Comparison of ENCODE assay signal across 21 cellular contexts in the genomic region with DNA sequence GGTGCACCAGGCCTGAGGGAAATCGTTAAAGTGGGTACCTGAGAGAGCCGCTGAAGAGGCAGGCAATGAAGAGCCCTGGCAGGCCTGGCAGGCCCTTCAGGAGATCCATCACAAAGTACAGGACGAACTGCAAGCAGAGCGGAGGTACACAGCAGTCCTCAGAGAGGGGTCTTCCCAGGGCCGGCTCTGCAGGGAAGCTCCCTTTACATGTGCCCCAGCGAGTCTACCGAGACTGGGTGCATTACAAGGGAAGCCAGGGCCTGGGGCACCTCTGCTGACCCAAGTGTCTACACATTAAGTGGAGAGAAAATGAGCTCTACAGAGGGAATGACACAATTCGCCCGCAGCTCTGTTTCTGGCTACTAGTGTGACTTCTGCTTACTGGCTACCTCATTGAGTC. TPM values are rescaled to one million over a fixed set of nuclear protein-coding genes. Genes with fewer than 3 reads are reported as not detected.
DNase-seq lines count a peak whose midpoint lies in the region; ATAC-seq and TF ChIP-seq lines count a peak whose summit lies in the region.
"Had no signal": no experiment of that assay in that cellular context is flagged by ENCODE, and none has a peak within 500 bp of the region (broad histone marks: within the 10 kb centered on the region; RNA-seq: fewer than 3 reads in every experiment).

No MANE protein-coding gene starts in this region.

- H4K20me1 ChIP-seq in osteoblast (ENCODE audit: insufficient read depth, low read length) (no peaks in the 10 kb centered on the region), GM23338 (replicated peaks; ENCODE audit: insufficient read depth) (peaks cover 5% of the 10 kb centered on the region), smooth muscle cell (ENCODE audit: low read depth) (no peaks in the 10 kb centered on the region)

- H3F3A ChIP-seq in GM23338 (replicated peaks; ENCODE audit: low read depth) = no peaks in the 10 kb centered on the region
- no peaks in the 10 kb centered on the region for H3F3A ChIP-seq in smooth muscle cell (ENCODE audit: low read depth)

- no peak for TF ChIP-seq CTCF in A673 (conservative IDR thresholded peaks at IDR 0.05; ENCODE audit: low read depth, low read length)
- TF ChIP-seq CTCF in coronary artery (IDR thresholded peaks at IDR 0.05) = no peak
- TF ChIP-seq CTCF in osteoblast (IDR thresholded peaks at IDR 0.05; ENCODE audit: extremely low read depth, low read depth, low read length) = no peak
- TF ChIP-seq CTCF in GM23338 (conservative IDR thresholded peaks at IDR 0.05; ENCODE audit: low read depth in 2 of 2) = no peak
- TF ChIP-seq CTCF in smooth muscle cell (IDR thresholded peaks at IDR 0.05; ENCODE audit: borderline replicate concordance, insufficient read depth, poor library complexity, severe bottlenecking) = no peak

- H3K27ac Mint-ChIP-seq in T-helper 1 cell treated with Interleukin-12 subunit alpha and Interleukin-12 subunit beta and Interleukin-4 antibody, amounts not matched to agents 30 μg/mL and 1 μg/mL, for 36 hours = peak overlapping the region; percentile 19
- no peak overlapping the region for H3K27ac Mint-ChIP-seq in GM23338

- H2AFZ ChIP-seq in osteoblast (ENCODE audit: low read length) (no peak overlapping the region), GM23338 (no peak overlapping the region), smooth muscle cell (ENCODE audit: low read depth) (no peak overlapping the region)

- no TSS peak for BruUV-seq in A673 (replicated peaks; lab: Mats Ljungman, UMichigan)

- DNase-seq in T-helper 1 cell (no peak), A673 (ENCODE audit: low spot score) (no peak), coronary artery (ENCODE audit: low spot score) (peak; percentile 57), osteoblast (ENCODE audit: insufficient read length, low spot score, missing footprints) (peak; percentile 22), GM23338 (ENCODE audit: low spot score) (no peak), smooth muscle cell (lab: John Stamatoyannopoulos, UW; ENCODE audit: unreplicated experiment) (no peak)
- DNase-seq: CD4-positive, alpha-beta memory T cell; DMS153; DMS79; GDM1 had no signal

- no peak for ATAC-seq in GM23338

- H3K9me3 Mint-ChIP-seq in T-helper 1 cell treated with Interleukin-12 subunit alpha and Interleukin-12 subunit beta and Interleukin-4 antibody, amounts not matched to agents 30 μg/mL and 1 μg/mL, for 36 hours = no peaks in the 10 kb centered on the region
- no peaks in the 10 kb centered on the region for H3K9me3 Mint-ChIP-seq in GM23338
- H3K9me3 Mint-ChIP-seq: CD14-positive monocyte; CD4-positive, alpha-beta memory T cell; IgD-negative memory B cell had no signal

- intact Hi-C loops in A673 (cut with micrococcal nuclease; ENCODE audit: unreplicated experiment) = no loop called here

- H3K27ac ChIP-seq in A673 (ENCODE audit: low read depth, low read length, poor library complexity, severe bottlenecking) = peak overlapping the region; percentile 44
- no peak overlapping the region for H3K27ac ChIP-seq in coronary artery
- no peak overlapping the region for H3K27ac ChIP-seq in osteoblast (ENCODE audit: low read depth, low read length)
- H3K27ac ChIP-seq in GM23338 (ENCODE audit: low read depth) = no peak overlapping the region
- H3K27ac ChIP-seq in smooth muscle cell (ENCODE audit: low read depth) = no peak overlapping the region
- H3K27ac ChIP-seq: 22Rv1, A549, BLaER1, HL-60 had no signal

- no peaks in the 10 kb centered on the region for H3K9me2 ChIP-seq in GM23338 (ENCODE audit: insufficient read depth)

- CTCF ChIA-PET in A673 (lab: Charles Lee) = no interaction called here

- H3K4me3 ChIP-seq in A673 (ENCODE audit: low read depth, low read length, poor library complexity, severe bottlenecking) = no peak overlapping the region
- H3K4me3 ChIP-seq in coronary artery = no peak overlapping the region
- no peak overlapping the region for H3K4me3 ChIP-seq in osteoblast (ENCODE audit: insufficient read depth, low read length)
- H3K4me3 ChIP-seq in GM23338 = no peak overlapping the region
- H3K4me3 ChIP-seq in smooth muscle cell = no peak overlapping the region
- H3K4me3 ChIP-seq: A549, BLaER1, HAP-1 had no signal

- H3K36me3 Mint-ChIP-seq in T-helper 1 cell treated with Interleukin-12 subunit alpha and Interleukin-12 subunit beta and Interleukin-4 antibody, amounts not matched to agents 30 μg/mL and 1 μg/mL, for 36 hours (ENCODE audit: low read depth) = peaks cover 25% of the 10 kb centered on the region
- H3K36me3 Mint-ChIP-seq in GM23338 (ENCODE audit: low read depth) = peaks cover 90% of the 10 kb centered on the region

- H3K27me3 ChIP-seq in A673 (replicated peaks; ENCODE audit: insufficient read depth, low read depth, low read length, poor library complexity) (no peaks in the 10 kb centered on the region), osteoblast (ENCODE audit: insufficient read depth, low read length) (no peaks in the 10 kb centered on the region), GM23338 (ENCODE audit: insufficient read depth) (no peaks in the 10 kb centered on the region), smooth muscle cell (ENCODE audit: low read depth) (no peaks in the 10 kb centered on the region)
- H3K27me3 ChIP-seq: BLaER1 had no signal

- H3K9ac ChIP-seq in smooth muscle cell (ENCODE audit: low read depth) = no peak overlapping the region
- H3K9ac ChIP-seq: BLaER1 had no signal

- 93% methylated on average over 9 of the region's 9 CpGs for WGBS in smooth muscle cell (ENCODE audit: low lambda C conversion rate)

- H3K36me3 ChIP-seq in A673 (ENCODE audit: insufficient read depth, low read length, poor library complexity, severe bottlenecking) (peaks cover 97% of the 10 kb centered on the region), osteoblast (ENCODE audit: insufficient read depth, low read length) (peaks cover 34% of the 10 kb centered on the region), GM23338 (ENCODE audit: insufficient read depth) (peaks cover 42% of the 10 kb centered on the region), smooth muscle cell (ENCODE audit: low read depth) (no peaks in the 10 kb centered on the region)

- POLR2A ChIA-PET in A673 (lab: Charles Lee; ENCODE audit: low non-redundant PET) = interaction anchor here (1.1 kb wide), 1 partner anchor 9 kb away, joined by 4 read pairs; a partner anchor contains a TSS

- H3K4me1 Mint-ChIP-seq in T-helper 1 cell treated with Interleukin-12 subunit alpha and Interleukin-12 subunit beta and Interleukin-4 antibody, amounts not matched to agents 30 μg/mL and 1 μg/mL, for 36 hours (ENCODE audit: low read depth) = peaks cover 14% of the 10 kb centered on the region
- peaks cover 4% of the 10 kb centered on the region; the same call in 1 of the 3 replicates for H3K4me1 Mint-ChIP-seq in GM23338
- H3K4me1 Mint-ChIP-seq: CD14-positive monocyte had no signal

- H3K27me3 Mint-ChIP-seq in T-helper 1 cell treated with Interleukin-12 subunit alpha and Interleukin-12 subunit beta and Interleukin-4 antibody, amounts not matched to agents 30 μg/mL and 1 μg/mL, for 36 hours (ENCODE audit: low read depth) = no peaks in the 10 kb centered on the region
- peaks cover 5% of the 10 kb centered on the region for H3K27me3 Mint-ChIP-seq in GM23338 (ENCODE audit: insufficient read depth, low read depth, poor library complexity)
- H3K27me3 Mint-ChIP-seq: CD4-positive, alpha-beta memory T cell; IgD-negative memory B cell had no signal

- H3K4me2 ChIP-seq in osteoblast (ENCODE audit: insufficient read depth, low read length) (no peak overlapping the region), GM23338 (no peak overlapping the region), smooth muscle cell (no peak overlapping the region)
- H3K4me2 ChIP-seq: A549, BLaER1 had no signal

- H3K9me3 ChIP-seq in A673 (ENCODE audit: low read depth, low read length, poor library complexity, severe bottlenecking) = no peaks in the 10 kb centered on the region
- no peaks in the 10 kb centered on the region for H3K9me3 ChIP-seq in osteoblast (ENCODE audit: low read depth, low read length)
- H3K9me3 ChIP-seq in smooth muscle cell (replicated peaks; ENCODE audit: low read depth) = no peaks in the 10 kb centered on the region
- H3K9me3 ChIP-seq: A549, BLaER1, HAP-1 had no signal

- peaks cover 29% of the 10 kb centered on the region for H3K4me1 ChIP-seq in A673 (ENCODE audit: insufficient read depth, low read length, poor library complexity, severe bottlenecking)
- H3K4me1 ChIP-seq in osteoblast (ENCODE audit: insufficient read depth, low read length) = no peaks in the 10 kb centered on the region
- no peaks in the 10 kb centered on the region for H3K4me1 ChIP-seq in GM23338 (ENCODE audit: insufficient read depth)
- H3K4me1 ChIP-seq in smooth muscle cell (ENCODE audit: low read depth) = peaks cover 2% of the 10 kb centered on the region
- H3K4me1 ChIP-seq: A549, HAP-1 had no signal

- no peak overlapping the region for H3K4me3 Mint-ChIP-seq in T-helper 1 cell treated with Interleukin-12 subunit alpha and Interleukin-12 subunit beta and Interleukin-4 antibody, amounts not matched to agents 30 μg/mL and 1 μg/mL, for 36 hours
- H3K4me3 Mint-ChIP-seq in GM23338 = no peak overlapping the region
- H3K4me3 Mint-ChIP-seq: CD14-positive monocyte had no signal

- H3K79me2 ChIP-seq in osteoblast (ENCODE audit: insufficient read depth, low read length) (no peaks in the 10 kb centered on the region), GM23338 (replicated peaks; ENCODE audit: insufficient read depth) (peaks cover 9% of the 10 kb centered on the region), smooth muscle cell (ENCODE audit: low read depth) (no peaks in the 10 kb centered on the region)

RNA-seq across cellular contexts. Expression of a gene that starts 8.1 kb away (rescaled TPM):
- 106 and 107 TPM in 2 replicates for total RNA-seq in A673 (2021)
- 187 and 198 TPM in 2 replicates for total RNA-seq in osteoblast
- 98.3 and 129 TPM in 2 replicates for total RNA-seq in GM23338 (2014; rRNA removed; shearing (Covaris generic))
- polyA plus RNA-seq in GM23338 (2016; fragmentation: Nextera tagmentation; extraction: Ambion mirVana) = 154 and 164 TPM in 2 replicates
- total RNA-seq in smooth muscle cell = 233 and 243 TPM in 2 replicates
- polyA plus RNA-seq in smooth muscle cell = 319 and 335 TPM in 2 replicates

RNA-seq across cellular contexts. Expression of a gene that starts 8.3 kb away (rescaled TPM):
- total RNA-seq in A673 (2021) = 366 and 515 TPM in 2 replicates
- 14.1 TPM in 2 replicates for total RNA-seq in osteoblast
- 138 and 153 TPM in 2 replicates for total RNA-seq in GM23338 (2014; rRNA removed; shearing (Covaris generic))
- 41.0 and 44.3 TPM in 2 replicates for polyA plus RNA-seq in GM23338 (2016; fragmentation: Nextera tagmentation; extraction: Ambion mirVana)
- total RNA-seq in smooth muscle cell = 32.3 and 49.8 TPM in 2 replicates
- polyA plus RNA-seq in smooth muscle cell = 25.7 and 35.8 TPM in 2 replicates

RNA-seq across cellular contexts. Expression of a gene that starts 13.4 kb away (rescaled TPM):
- 194 and 210 TPM in 2 replicates for total RNA-seq in A673 (2021)
- 28.6 and 30.8 TPM in 2 replicates for total RNA-seq in osteoblast
- total RNA-seq in GM23338 (2014; rRNA removed; shearing (Covaris generic)) = 126 and 147 TPM in 2 replicates
- polyA plus RNA-seq in GM23338 (2016; fragmentation: Nextera tagmentation; extraction: Ambion mirVana) = 38.1 and 39.2 TPM in 2 replicates
- 20.3 and 20.4 TPM in 2 replicates for total RNA-seq in smooth muscle cell
- polyA plus RNA-seq in smooth muscle cell = 32.4 and 34.3 TPM in 2 replicates

RNA-seq across cellular contexts. Expression of a gene that starts 54.9 kb away (rescaled TPM):
- not detected in 2 replicates for total RNA-seq in A673 (2021)
- total RNA-seq in osteoblast = not detected in 2 replicates
- total RNA-seq in GM23338 (2014; rRNA removed; shearing (Covaris generic)) = 0.07 TPM in 1 of 2 replicates, not detected in the other
- polyA plus RNA-seq in GM23338 (2016; fragmentation: Nextera tagmentation; extraction: Ambion mirVana) = 0.03 TPM in 1 of 2 replicates, not detected in the other
- total RNA-seq in smooth muscle cell = not detected in 2 replicates
- polyA plus RNA-seq in smooth muscle cell = not detected in 2 replicates
- total RNA-seq: CD4-positive, alpha-beta memory T cell; Daoy; H1 had no signal
- polyA plus RNA-seq: A549; AG04450; CD14-positive monocyte; CD4-positive, alpha-beta memory T cell; IgD-negative memory B cell had no signal

RNA-seq across cellular contexts. Expression of a gene that starts 59.1 kb away (rescaled TPM):
- total RNA-seq in A673 (2021) (45.0 and 45.6 TPM in 2 replicates), osteoblast (under 0.01 and 0.88 TPM in 2 replicates), smooth muscle cell (not detected in 2 replicates)
- 5.1 and 8.3 TPM in 2 replicates for total RNA-seq in GM23338 (2014; rRNA removed; shearing (Covaris generic))
- polyA plus RNA-seq in GM23338 (2016; fragmentation: Nextera tagmentation; extraction: Ambion mirVana) (4.1 and 6.0 TPM in 2 replicates), smooth muscle cell (0.17 TPM in 1 of 2 replicates, not detected in the other)
- total RNA-seq: CD4-positive, alpha-beta memory T cell had no signal
- polyA plus RNA-seq: CD14-positive monocyte; CD4-positive, alpha-beta memory T cell; IgD-negative memory B cell had no signal

Comparison
In these comparisons a context has a peak if more than half of its experiments do, and no peak if none do; other contexts are left out.
1. DNase-seq: peak in coronary artery (single experiment) and osteoblast (single experiment); none in T-helper 1 cell (0 of 5), A673 (single experiment), GM23338 (single experiment) and smooth muscle cell (single experiment).